1 cellular context compared by ENCODE assay signal in genomic region chrX:21376636-21377035, GRCh38.
TF ChIP-seq lines count a peak whose summit lies in the region.

No MANE protein-coding gene starts in this region.

TF ChIP-seq in WTC11, 78 proteins besides CTCF, POLR2A, EP300 and RAD21 (continued from another document):
- no peak for TF ChIP-seq ZNF281 (CRISPR knock-in tag; IDR thresholded peaks at IDR 0.05)
- no peak for TF ChIP-seq STAT6 (CRISPR knock-in tag; conservative IDR thresholded peaks at IDR 0.05; ENCODE audit: low read depth)
- TF ChIP-seq ZNF425 (CRISPR knock-in tag; conservative IDR thresholded peaks at IDR 0.05), result no peak
- no peak for TF ChIP-seq CREB1 (CRISPR knock-in tag; IDR thresholded peaks at IDR 0.05)
- no peak for TF ChIP-seq ATF6 (CRISPR knock-in tag; IDR thresholded peaks at IDR 0.05)
- no peak for TF ChIP-seq ZNF512 (CRISPR knock-in tag; IDR thresholded peaks at IDR 0.05; ENCODE audit: borderline replicate concordance)
- no peak for TF ChIP-seq ZMAT4 (CRISPR knock-in tag; IDR thresholded peaks at IDR 0.05)
